Comparison of ENCODE assay signal across 1 cellular context in genomic region chrX:47771473-47771872, GRCh38.
TF ChIP-seq lines count a peak whose summit lies in the region.

No MANE protein-coding gene starts in this region.

TF ChIP-seq in A549, 52 proteins besides CTCF, POLR2A, EP300 and RAD21 (continued from another document):
- TF ChIP-seq HES2 (IDR thresholded peaks at IDR 0.05) (no peak), CEBPB (IDR thresholded peaks at IDR 0.05) (no peak), ELK1 (IDR thresholded peaks at IDR 0.05; ENCODE audit: low read depth, low read length) (no peak), POLR2AphosphoS2 (conservative IDR thresholded peaks at IDR 0.05; ENCODE audit: low read length) (no peak), HDAC2 (IDR thresholded peaks at IDR 0.05) (no peak), FOXS1 (CRISPR knock-in tag; IDR thresholded peaks at IDR 0.05) (no peak)
